27 cellular contexts compared by ENCODE assay signal in genomic region chr11:38345286-38345685, GRCh38.
DNase-seq lines count a peak whose midpoint lies in the region; ATAC-seq and TF ChIP-seq lines count a peak whose summit lies in the region.
"Had no signal": no experiment of that assay in that cellular context is flagged by ENCODE, and none has a peak within 500 bp of the region (broad histone marks: within the 10 kb centered on the region; RNA-seq: fewer than 3 reads in every experiment).

No MANE protein-coding gene starts in this region.

- peaks cover 13% of the 10 kb centered on the region for H3K4me1 ChIP-seq in PC-9 (replicated peaks; ENCODE audit: insufficient read depth)
- H3K4me1 ChIP-seq: heart left ventricle, SJCRH30, tibial nerve had no signal

- CTCF ChIA-PET in PC-9 (lab: Charles Lee), result no interaction called here

- no peaks in the 10 kb centered on the region for H4K20me1 ChIP-seq in PC-9 (ENCODE audit: insufficient read depth)

- no peak for TF ChIP-seq CTCF in PC-9 (conservative IDR thresholded peaks at IDR 0.05)
- TF ChIP-seq CTCF in choroid plexus epithelial cell (conservative IDR thresholded peaks at IDR 0.05; ENCODE audit: low read depth, low read length), result no peak

- H3K4me2 ChIP-seq in PC-9, result no peak overlapping the region; the same call in 1 of the 2 replicates

- 0 out of 2 replicates have a peak overlapping the region, but pooled peaks have one; percentile 45 for H2AFZ ChIP-seq in PC-9

- H3K9me3 ChIP-seq in PC-9 (ENCODE audit: insufficient read depth, low read depth), result no peaks in the 10 kb centered on the region
- H3K9me3 ChIP-seq: SJCRH30 had no signal

- no peaks in the 10 kb centered on the region for H3K36me3 ChIP-seq in PC-9 (ENCODE audit: low read depth)
- H3K36me3 ChIP-seq: heart left ventricle, SJCRH30, tibial nerve had no signal

- H3K4me3 ChIP-seq in PC-9 (no peak overlapping the region), choroid plexus epithelial cell (ENCODE audit: low read depth, low read length) (no peak overlapping the region)
- H3K4me3 ChIP-seq: heart left ventricle, lung, SJCRH30, tibial nerve had no signal

- POLR2A ChIA-PET in PC-9 (lab: Charles Lee; ENCODE audit: unreplicated experiment), result interaction anchor here (0.8 kb wide), 1 partner anchor 8 kb away, joined by 25 read pairs; no protein-coding TSS in a partner anchor

- BruUV-seq in PC-9 (replicated peaks; lab: Mats Ljungman, UMichigan), result no TSS peak

- H3K27me3 ChIP-seq in PC-9 (ENCODE audit: insufficient read depth, low read depth), result no peaks in the 10 kb centered on the region
- H3K27me3 ChIP-seq: heart left ventricle, SJCRH30, tibial nerve had no signal

- intact Hi-C loops in PC-9 (cut with micrococcal nuclease; ENCODE audit: unreplicated experiment), result no loop called here

- H3F3A ChIP-seq in PC-9 (ENCODE audit: insufficient read depth, low read depth), result peaks cover 7% of the 10 kb centered on the region; the same call in 1 of the 2 replicates

- no peaks in the 10 kb centered on the region for H3K9me2 ChIP-seq in PC-9 (ENCODE audit: insufficient read depth)

- H3K79me2 ChIP-seq in PC-9 (ENCODE audit: low read depth), result no peaks in the 10 kb centered on the region

- H3K27ac ChIP-seq in PC-9, result peak overlapping the region; percentile 58
- H3K27ac ChIP-seq: heart left ventricle, SJCRH30, tibial nerve, VCaP had no signal

- peak; percentile 29 for DNase-seq in HPDE6-E6E7 (ENCODE audit: extremely low spot score)
- peak in 1 of 2 experiments; percentile 86 for DNase-seq in PC-9
- peak; percentile 72 for DNase-seq in choroid plexus epithelial cell (ENCODE audit: low read depth)
- DNase-seq in renal cortical epithelial cell (ENCODE audit: low read depth), result peak; percentile 2
- DNase-seq in activated CD4-positive, alpha-beta T cell treated with anti-CD3 and anti-CD28 coated beads, Interleukin-2, amount 50 U/mL, for 1 hour, result no peak
- DNase-seq in UCSD-AML1 (lab: John Stamatoyannopoulos, UW; ENCODE audit: unreplicated experiment), result no peak
- DNase-seq: activated CD4-positive, alpha-beta T cell treated with anti-CD3 and anti-CD28 coated beads for 36 hours; activated CD8-positive, alpha-beta T cell treated with anti-CD3 and anti-CD28 coated beads, Interleukin-2, amount 10 ng/mL, durations not matched to agents 7 days and 5 days; amygdala; C1 segment of cervical spinal cord; foreskin fibroblast; heart left ventricle; KG1; naive thymus-derived CD8-positive, alpha-beta T cell; NCI-H1417; NCI-H2029; nucleus accumbens; SJCRH30; stimulated activated CD4-positive, alpha-beta T cell treated with anti-CD3 and anti-CD28 coated beads, Interleukin-15, amount 100 ng/mL, for 24 hours; SW 1271 had no signal

- no peak for ATAC-seq in GM21515 (IDR thresholded peaks at IDR 0.05; ENCODE audit: unreplicated experiment)
- ATAC-seq: activated CD4-positive, alpha-beta T cell treated with anti-CD3 and anti-CD28 coated beads for 36 hours; activated CD8-positive, alpha-beta T cell treated with anti-CD3 and anti-CD28 coated beads, Interleukin-2, amount 10 ng/mL, durations not matched to agents 7 days and 5 days; HCT116; heart left ventricle; naive thymus-derived CD8-positive, alpha-beta T cell; Panc1; stimulated activated effector memory CD8-positive, alpha-beta T cell treated with anti-CD3 and anti-CD28 coated beads, Interleukin-12 subunit alpha, Interleukin-12 subunit beta, amount 100 ng/mL, for 72 hours had no signal

Comparison
In these comparisons a context has a peak if more than half of its experiments do, and no peak if none do; other contexts are left out.
1. DNase-seq: peak in HPDE6-E6E7 (single experiment), choroid plexus epithelial cell (single experiment) and renal cortical epithelial cell (single experiment); none in activated CD4-positive, alpha-beta T cell treated with anti-CD3 and anti-CD28 coated beads, Interleukin-2, amount 50 U/mL, for 1 hour (single experiment) and UCSD-AML1 (single experiment).